20 cellular contexts compared by ENCODE assay signal in genomic region chr6:148990427-148990826, GRCh38.
DNase-seq lines count a peak whose midpoint lies in the region; ATAC-seq and TF ChIP-seq lines count a peak whose summit lies in the region.
"Had no signal": no experiment of that assay in that cellular context is flagged by ENCODE, and none has a peak within 500 bp of the region (broad histone marks: within the 10 kb centered on the region; RNA-seq: fewer than 3 reads in every experiment).

No MANE protein-coding gene starts in this region.

- 60% methylated on average over 6 of the region's 6 CpGs for WGBS in esophagus muscularis mucosa

- no peaks in the 10 kb centered on the region for H3K27me3 Mint-ChIP-seq in nephron progenitor cell (ENCODE audit: low read depth, poor library complexity)
- H3K27me3 Mint-ChIP-seq: B cell had no signal

- no peak for ATAC-seq in HG02973 (IDR thresholded peaks at IDR 0.05; ENCODE audit: unreplicated experiment)
- ATAC-seq: HCT116 had no signal

- H3K9me3 ChIP-seq in esophagus muscularis mucosa (no peaks in the 10 kb centered on the region), uterus (no peaks in the 10 kb centered on the region), tibial artery (no peaks in the 10 kb centered on the region)

- H3K4me3 ChIP-seq in esophagus muscularis mucosa, result no peak overlapping the region
- no peak overlapping the region for H3K4me3 ChIP-seq in uterus
- no peak overlapping the region for H3K4me3 ChIP-seq in tibial artery
- H3K4me3 ChIP-seq: MG63 had no signal

- TF ChIP-seq POLR2A in esophagus muscularis mucosa (IDR thresholded peaks at IDR 0.05; ENCODE audit: low read depth) (no peak), uterus (IDR thresholded peaks at IDR 0.05) (no peak)

- H3K27me3 ChIP-seq in esophagus muscularis mucosa, result no peaks in the 10 kb centered on the region
- H3K27me3 ChIP-seq in uterus, result no peaks in the 10 kb centered on the region
- H3K27me3 ChIP-seq in tibial artery, result no peaks in the 10 kb centered on the region
- H3K27me3 ChIP-seq: MG63 had no signal

- no peak overlapping the region for H3K4me3 Mint-ChIP-seq in nephron progenitor cell
- H3K4me3 Mint-ChIP-seq: B cell had no signal

- peak overlapping the region; percentile 57 for H3K27ac Mint-ChIP-seq in nephron progenitor cell

- H3K9me3 Mint-ChIP-seq in nephron progenitor cell, result peaks cover 22% of the 10 kb centered on the region

- TF ChIP-seq CTCF in esophagus muscularis mucosa (IDR thresholded peaks at IDR 0.05), result no peak
- no peak for TF ChIP-seq CTCF in nephron progenitor cell (IDR thresholded peaks at IDR 0.05)
- TF ChIP-seq CTCF in uterus (IDR thresholded peaks at IDR 0.05), result no peak
- no peak for TF ChIP-seq CTCF in tibial artery (IDR thresholded peaks at IDR 0.05)

- H3K36me3 Mint-ChIP-seq in nephron progenitor cell (ENCODE audit: low read depth), result peaks cover 76% of the 10 kb centered on the region

- DNase-seq in NCI-H748 (lab: John Stamatoyannopoulos, UW; ENCODE audit: unreplicated experiment), result peak; percentile 36
- DNase-seq in NCI-H748 treated with DMSO at 0.1 percent for 48 hours (lab: John Stamatoyannopoulos, UW), result no peak
- DNase-seq in esophagus muscularis mucosa (ENCODE audit: extremely low spot score), result peak; percentile 5
- no peak for DNase-seq in nephron progenitor cell
- no peak for DNase-seq in uterus
- DNase-seq in AG20443 (ENCODE audit: low spot score), result no peak
- DNase-seq in tibial artery, result no peak
- DNase-seq: DMS 273 treated with DMSO at 0.1 percent for 48 hours, Kasumi-1, MG63, NCI-H1048, NCI-H1436 treated with DMSO at 0.1 percent for 48 hours, NCI-H446 treated with DMSO at 0.1 percent for 48 hours, OCI-M1, RPMI8226, SHP77 treated with DMSO at 0.1 percent for 48 hours had no signal

- peaks cover 0 to 11% (median 0%) of the 10 kb centered on the region in 4 donors for H3K4me1 ChIP-seq in esophagus muscularis mucosa
- H3K4me1 ChIP-seq in uterus, result no peaks in the 10 kb centered on the region
- peaks cover 0 to 4% (median 0%) of the 10 kb centered on the region in 4 donors for H3K4me1 ChIP-seq in tibial artery

- intact Hi-C loops in esophagus muscularis mucosa (cut with DNase I) (no loop called here), uterus (cut with DNase I; ENCODE audit: low total_unique reads) (no loop called here), tibial artery (cut with DNase I; ENCODE audit: low total_unique reads) (no loop called here)

- no peak overlapping the region for H3K27ac ChIP-seq in esophagus muscularis mucosa (replicated peaks in 1 of 4)
- H3K27ac ChIP-seq in uterus, result peak overlapping the region; percentile 28 to 59
- no peak overlapping the region for H3K27ac ChIP-seq in tibial artery
- H3K27ac ChIP-seq: 22Rv1 had no signal

- H3K36me3 ChIP-seq in esophagus muscularis mucosa (no peaks in the 10 kb centered on the region), uterus (no peaks in the 10 kb centered on the region), tibial artery (no peaks in the 10 kb centered on the region)
- H3K36me3 ChIP-seq: MG63 had no signal

- TF ChIP-seq EP300 in esophagus muscularis mucosa (IDR thresholded peaks at IDR 0.05), result no peak

- H3K4me1 Mint-ChIP-seq in nephron progenitor cell, result peaks cover 5% of the 10 kb centered on the region

Comparison
In these comparisons a context has a peak if more than half of its experiments do, and no peak if none do; other contexts are left out.
1. DNase-seq: peak in NCI-H748 (single experiment) and esophagus muscularis mucosa (single experiment); none in NCI-H748 treated with DMSO at 0.1 percent for 48 hours (single experiment), nephron progenitor cell (single experiment), uterus (0 of 2), AG20443 (single experiment) and tibial artery (0 of 2).
2. H3K27ac ChIP-seq: peak in uterus (2 of 2); none in esophagus muscularis mucosa (0 of 4) and tibial artery (0 of 2).